Comparison of ENCODE assay signal across 13 cellular contexts in genomic region chr4:39937683-39938268, GRCh38. TPM values are rescaled to one million over a fixed set of nuclear protein-coding genes. Genes with fewer than 3 reads are reported as not detected.
DNase-seq lines count a peak whose midpoint lies in the region; ATAC-seq and TF ChIP-seq lines count a peak whose summit lies in the region.
"Had no signal": no experiment of that assay in that cellular context is flagged by ENCODE, and none has a peak within 500 bp of the region (broad histone marks: within the 10 kb centered on the region; RNA-seq: fewer than 3 reads in every experiment).

No MANE protein-coding gene starts in this region.

- peaks cover 99% of the 10 kb centered on the region for H3K79me2 ChIP-seq in OCI-LY3 (ENCODE audit: low read length)

- peaks cover 42% of the 10 kb centered on the region for H3K4me1 ChIP-seq in OCI-LY3 (ENCODE audit: low read length)

- 0 out of 2 replicates have a peak overlapping the region, but pooled peaks have one; percentile 4 for H3K27ac ChIP-seq in OCI-LY3 (ENCODE audit: low read length)
- H3K27ac ChIP-seq: HL-60, PC-9, spleen had no signal

- no peaks in the 10 kb centered on the region for H3K9me3 Mint-ChIP-seq in naive thymus-derived CD8-positive, alpha-beta T cell
- H3K9me3 Mint-ChIP-seq: natural killer cell had no signal

- ATAC-seq in GM21367 (IDR thresholded peaks at IDR 0.05; ENCODE audit: unreplicated experiment) = peak; percentile 47
- ATAC-seq in naive thymus-derived CD8-positive, alpha-beta T cell = no peak
- ATAC-seq: natural killer cell had no signal

- in situ Hi-C loops in GM13977 (cut with MboI; ENCODE audit: low pct_unique_long_range_greater_than_20kb, low sequenced_read_pairs, unreplicated experiment) = no loop called here

- H3K9me3 ChIP-seq in OCI-LY3 (ENCODE audit: insufficient read depth, low read length) = no peaks in the 10 kb centered on the region
- H3K9me3 ChIP-seq: spleen had no signal

- peaks cover 0 to 19% (median 2%) of the 10 kb centered on the region in 3 donors for H3K36me3 Mint-ChIP-seq in naive thymus-derived CD8-positive, alpha-beta T cell
- H3K36me3 Mint-ChIP-seq: natural killer cell had no signal

- H2AFZ ChIP-seq in OCI-LY3 (ENCODE audit: low read depth, low read length) = no peak overlapping the region
- H2AFZ ChIP-seq: PC-9 had no signal

- peaks cover 23 to 72% (median 69%) of the 10 kb centered on the region in 4 donors for H3K4me1 Mint-ChIP-seq in naive thymus-derived CD8-positive, alpha-beta T cell

- no peak overlapping the region for H3K9ac ChIP-seq in OCI-LY3 (ENCODE audit: low read length)

- DNase-seq in GM13977 (ENCODE audit: low spot score) (peak; percentile 14), AG08396 (ENCODE audit: low spot score) (no peak), AML-193 (lab: John Stamatoyannopoulos, UW) (no peak), HCEC 1CT (no peak)
- DNase-seq in naive thymus-derived CD8-positive, alpha-beta T cell = no peak
- DNase-seq: GOT3, natural killer cell, NCI-H2171 treated with DMSO at 0.1 percent for 48 hours, PC-9, spleen had no signal

- peaks cover 47% of the 10 kb centered on the region for H4K20me1 ChIP-seq in OCI-LY3 (ENCODE audit: insufficient read depth, low read length)

- H3K27ac Mint-ChIP-seq in naive thymus-derived CD8-positive, alpha-beta T cell = peak overlapping the region in 6 of 10 donors; percentile 7 to 58 (median 48)

- H3K4me3 Mint-ChIP-seq in naive thymus-derived CD8-positive, alpha-beta T cell = no peak overlapping the region
- H3K4me3 Mint-ChIP-seq: natural killer cell had no signal

- TF ChIP-seq CTCF in GM13977 (IDR thresholded peaks at IDR 0.05; ENCODE audit: extremely low read depth, insufficient read depth, missing control alignments) (no peak), OCI-LY3 (IDR thresholded peaks at IDR 0.05; ENCODE audit: low read depth, low read length) (no peak)

- no peak overlapping the region for H3K4me3 ChIP-seq in OCI-LY3 (ENCODE audit: low read length)
- H3K4me3 ChIP-seq: PC-9, spleen had no signal

- H3K4me2 ChIP-seq in OCI-LY3 (ENCODE audit: low read length) = no peak overlapping the region
- H3K4me2 ChIP-seq: PC-9 had no signal

- POLR2A ChIA-PET in naive thymus-derived CD8-positive, alpha-beta T cell (lab: Charles Lee) = no interaction called here

- H3K27me3 Mint-ChIP-seq in naive thymus-derived CD8-positive, alpha-beta T cell = no peaks in the 10 kb centered on the region

- H3K36me3 ChIP-seq in OCI-LY3 (replicated peaks; ENCODE audit: low read depth, low read length) = peaks cover 15% of the 10 kb centered on the region

- no peaks in the 10 kb centered on the region for H3K27me3 ChIP-seq in OCI-LY3 (ENCODE audit: low read depth, low read length)
- H3K27me3 ChIP-seq: spleen had no signal

RNA-seq across cellular contexts. Expression of gene PDS5A, which starts 39.9 kb away (rescaled TPM):
- 100 to 1,000 TPM in 1 of 2 experiments, 10 to 100 TPM in 1; 99.8 to 101 TPM for total RNA-seq in naive thymus-derived CD8-positive, alpha-beta T cell
- 10 to 100 TPM; 31.1 to 46.7 (median 32.4) TPM for polyA plus RNA-seq in naive thymus-derived CD8-positive, alpha-beta T cell
